17 cellular contexts compared by ENCODE assay signal in the genomic region with DNA sequence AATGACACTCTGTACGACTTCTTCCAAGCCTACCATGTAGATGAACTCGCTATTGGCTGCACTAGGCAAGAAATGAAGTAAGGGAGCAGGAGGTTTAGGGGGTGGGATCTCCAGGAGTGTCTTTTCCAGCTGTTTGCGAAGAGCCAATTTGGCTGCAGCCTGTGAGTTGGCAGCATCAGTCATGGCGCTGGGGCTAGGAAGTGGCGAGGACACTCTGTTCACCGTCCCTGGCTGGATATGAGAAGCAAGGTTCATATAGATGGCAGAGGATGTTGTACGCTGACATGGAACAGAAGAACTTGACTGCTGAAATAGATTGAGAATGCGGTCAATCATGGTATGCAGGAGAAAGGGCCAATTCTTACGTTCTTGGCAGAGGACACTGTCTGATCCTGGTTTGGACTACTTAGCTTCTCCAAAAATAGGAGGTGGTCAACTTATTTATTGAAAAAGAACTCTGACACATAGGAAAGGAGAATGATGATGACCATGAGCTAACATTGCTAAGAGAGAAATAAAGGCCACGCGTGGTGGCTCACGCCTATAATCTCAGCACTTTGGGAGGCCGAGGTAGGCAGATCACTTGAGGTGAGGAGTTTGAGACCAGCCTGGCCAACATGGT.
"Had no signal": no experiment of that assay in that cellular context is flagged by ENCODE, and none has a peak within 500 bp of the region (broad histone marks: within the 10 kb centered on the region; RNA-seq: fewer than 3 reads in every experiment).

No MANE protein-coding gene starts in this region.

- H3K4me3 ChIP-seq: dorsolateral prefrontal cortex, lung, tibial nerve had no signal

- H3K4me3 Mint-ChIP-seq: activated CD8-positive, alpha-beta memory T cell treated with anti-CD3 and anti-CD28 coated beads, Interleukin-2, amount 10 ng/mL, durations not matched to agents 7 days and 5 days; activated naive CD4-positive, alpha-beta T cell treated with anti-CD3 and anti-CD28 coated beads, Interleukin-2, amount 50 U/mL, for 24 hours; mesothelial cell of epicardium; neural crest cell; stimulated activated memory B cell treated with anti-CD40 and anti-IgM and Interleukin-4, amounts not matched to agents 10 μg/mL and 1 μg/mL and 100 μg/mL, for 72 hours had no signal

- H3K9me3 ChIP-seq: tibial nerve had no signal

- DNase-seq: activated CD4-positive, alpha-beta T cell treated with anti-CD3 and anti-CD28 coated beads for 1 hour; activated CD4-positive, alpha-beta T cell treated with anti-CD3 and anti-CD28 coated beads, Interleukin-2, amount 50 U/mL, for 48 hours; activated CD8-positive, alpha-beta memory T cell treated with anti-CD3 and anti-CD28 coated beads, Interleukin-2, amount 10 ng/mL, durations not matched to agents 7 days and 5 days; activated effector memory CD4-positive, alpha-beta T cell treated with Interleukin-2 at 50 U/mL for 16 hours; activated T-cell treated with anti-CD3 and anti-CD28 coated beads, Interleukin-2, amount 50 U/mL, for 1 hour; amniotic stem cell; dorsolateral prefrontal cortex; foreskin keratinocyte; stimulated activated CD4-positive, alpha-beta T cell treated with anti-CD3 and anti-CD28 coated beads, Interleukin-12 subunit alpha, Interleukin-12 subunit beta, amount 100 ng/mL, for 4 hours had no signal

- H3K27me3 Mint-ChIP-seq: activated CD8-positive, alpha-beta memory T cell treated with anti-CD3 and anti-CD28 coated beads, Interleukin-2, amount 10 ng/mL, durations not matched to agents 7 days and 5 days; activated naive CD4-positive, alpha-beta T cell treated with anti-CD3 and anti-CD28 coated beads, Interleukin-2, amount 50 U/mL, for 24 hours; stimulated activated memory B cell treated with anti-CD40 and anti-IgM and Interleukin-4, amounts not matched to agents 10 μg/mL and 1 μg/mL and 100 μg/mL, for 72 hours had no signal

- H3K4me1 Mint-ChIP-seq: activated CD8-positive, alpha-beta memory T cell treated with anti-CD3 and anti-CD28 coated beads, Interleukin-2, amount 10 ng/mL, durations not matched to agents 7 days and 5 days; activated naive CD4-positive, alpha-beta T cell treated with anti-CD3 and anti-CD28 coated beads, Interleukin-2, amount 50 U/mL, for 24 hours; mesothelial cell of epicardium; neural crest cell; stimulated activated memory B cell treated with anti-CD40 and anti-IgM and Interleukin-4, amounts not matched to agents 10 μg/mL and 1 μg/mL and 100 μg/mL, for 72 hours had no signal

- ATAC-seq: activated CD8-positive, alpha-beta memory T cell treated with anti-CD3 and anti-CD28 coated beads, Interleukin-2, amount 10 ng/mL, durations not matched to agents 7 days and 5 days; foreskin keratinocyte; SK-N-SH treated with all-trans-retinoic acid at 6 μM for 48 hours; stimulated activated memory B cell treated with anti-CD40 and anti-IgM and Interleukin-4, amounts not matched to agents 10 μg/mL and 1 μg/mL and 100 μg/mL, for 72 hours had no signal

- H3K4me1 ChIP-seq: foreskin keratinocyte had no signal

- H3K27me3 ChIP-seq: dorsolateral prefrontal cortex, foreskin keratinocyte, tibial nerve had no signal

- H3K27ac Mint-ChIP-seq: activated CD8-positive, alpha-beta memory T cell treated with anti-CD3 and anti-CD28 coated beads, Interleukin-2, amount 10 ng/mL, durations not matched to agents 7 days and 5 days; activated naive CD4-positive, alpha-beta T cell treated with anti-CD3 and anti-CD28 coated beads, Interleukin-2, amount 50 U/mL, for 24 hours; mesothelial cell of epicardium; stimulated activated memory B cell treated with anti-CD40 and anti-IgM and Interleukin-4, amounts not matched to agents 10 μg/mL and 1 μg/mL and 100 μg/mL, for 72 hours had no signal

- H3K27ac ChIP-seq: foreskin keratinocyte, tibial nerve, VCaP had no signal

- H3K9me3 Mint-ChIP-seq: activated naive CD4-positive, alpha-beta T cell treated with anti-CD3 and anti-CD28 coated beads, Interleukin-2, amount 50 U/mL, for 24 hours; mesothelial cell of epicardium; neural crest cell; stimulated activated memory B cell treated with anti-CD40 and anti-IgM and Interleukin-4, amounts not matched to agents 10 μg/mL and 1 μg/mL and 100 μg/mL, for 72 hours had no signal
